In the genomic region with DNA sequence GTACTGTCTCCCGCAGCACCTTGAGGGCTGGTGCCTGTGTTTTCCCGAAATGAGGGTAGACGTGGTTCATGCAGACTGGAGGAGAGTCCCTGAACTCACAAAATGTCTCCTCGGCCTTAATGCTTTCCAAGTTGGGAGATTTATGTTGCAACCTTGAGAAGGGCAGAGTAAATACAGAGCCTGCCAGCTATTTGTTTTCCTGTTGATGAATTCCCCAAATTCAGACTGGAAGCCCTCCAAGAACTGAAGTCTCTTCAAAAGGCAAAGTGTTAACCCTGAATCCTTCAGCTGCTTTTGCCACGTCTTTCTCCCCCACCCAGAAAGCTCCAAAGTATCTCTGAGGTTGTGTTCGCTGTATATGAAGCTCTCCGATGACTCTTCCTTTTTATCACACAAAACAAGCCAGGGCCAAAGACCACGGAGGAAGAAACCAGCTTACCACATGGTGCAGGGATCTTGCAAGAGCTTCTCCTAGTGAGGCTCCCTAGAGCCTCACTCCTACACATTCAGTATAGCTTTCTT, we compare ENCODE assay signal across 2 cellular contexts.
TF ChIP-seq lines count a peak whose summit lies in the region.

No MANE protein-coding gene starts in this region.

TF ChIP-seq in GM23338, 12 proteins besides CTCF, POLR2A, EP300 and RAD21 (continues in another document):
- TF ChIP-seq, protein P1, sequence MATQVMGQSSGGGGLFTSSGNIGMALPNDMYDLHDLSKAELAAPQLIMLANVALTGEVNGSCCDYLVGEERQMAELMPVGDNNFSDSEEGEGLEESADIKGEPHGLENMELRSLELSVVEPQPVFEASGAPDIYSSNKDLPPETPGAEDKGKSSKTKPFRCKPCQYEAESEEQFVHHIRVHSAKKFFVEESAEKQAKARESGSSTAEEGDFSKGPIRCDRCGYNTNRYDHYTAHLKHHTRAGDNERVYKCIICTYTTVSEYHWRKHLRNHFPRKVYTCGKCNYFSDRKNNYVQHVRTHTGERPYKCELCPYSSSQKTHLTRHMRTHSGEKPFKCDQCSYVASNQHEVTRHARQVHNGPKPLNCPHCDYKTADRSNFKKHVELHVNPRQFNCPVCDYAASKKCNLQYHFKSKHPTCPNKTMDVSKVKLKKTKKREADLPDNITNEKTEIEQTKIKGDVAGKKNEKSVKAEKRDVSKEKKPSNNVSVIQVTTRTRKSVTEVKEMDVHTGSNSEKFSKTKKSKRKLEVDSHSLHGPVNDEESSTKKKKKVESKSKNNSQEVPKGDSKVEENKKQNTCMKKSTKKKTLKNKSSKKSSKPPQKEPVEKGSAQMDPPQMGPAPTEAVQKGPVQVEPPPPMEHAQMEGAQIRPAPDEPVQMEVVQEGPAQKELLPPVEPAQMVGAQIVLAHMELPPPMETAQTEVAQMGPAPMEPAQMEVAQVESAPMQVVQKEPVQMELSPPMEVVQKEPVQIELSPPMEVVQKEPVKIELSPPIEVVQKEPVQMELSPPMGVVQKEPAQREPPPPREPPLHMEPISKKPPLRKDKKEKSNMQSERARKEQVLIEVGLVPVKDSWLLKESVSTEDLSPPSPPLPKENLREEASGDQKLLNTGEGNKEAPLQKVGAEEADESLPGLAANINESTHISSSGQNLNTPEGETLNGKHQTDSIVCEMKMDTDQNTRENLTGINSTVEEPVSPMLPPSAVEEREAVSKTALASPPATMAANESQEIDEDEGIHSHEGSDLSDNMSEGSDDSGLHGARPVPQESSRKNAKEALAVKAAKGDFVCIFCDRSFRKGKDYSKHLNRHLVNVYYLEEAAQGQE (IDR thresholded peaks at IDR 0.05; ENCODE audit: unreplicated experiment), result no peak
- TF ChIP-seq ZNF331 (CRISPR knock-in tag; IDR thresholded peaks at IDR 0.05; ENCODE audit: low read depth) (no peak), NANOG (IDR thresholded peaks at IDR 0.05; ENCODE audit: borderline replicate concordance) (no peak), POLR2AphosphoS5 (IDR thresholded peaks at IDR 0.05; ENCODE audit: low read depth) (no peak), EZH2 (IDR thresholded peaks at IDR 0.05; ENCODE audit: low read depth, unreplicated experiment) (no peak), JUNB (IDR thresholded peaks at IDR 0.05; ENCODE audit: unreplicated experiment) (no peak), CREB1 (CRISPR knock-in tag; IDR thresholded peaks at IDR 0.05; ENCODE audit: low read depth) (no peak)
- TF ChIP-seq, protein P2, sequence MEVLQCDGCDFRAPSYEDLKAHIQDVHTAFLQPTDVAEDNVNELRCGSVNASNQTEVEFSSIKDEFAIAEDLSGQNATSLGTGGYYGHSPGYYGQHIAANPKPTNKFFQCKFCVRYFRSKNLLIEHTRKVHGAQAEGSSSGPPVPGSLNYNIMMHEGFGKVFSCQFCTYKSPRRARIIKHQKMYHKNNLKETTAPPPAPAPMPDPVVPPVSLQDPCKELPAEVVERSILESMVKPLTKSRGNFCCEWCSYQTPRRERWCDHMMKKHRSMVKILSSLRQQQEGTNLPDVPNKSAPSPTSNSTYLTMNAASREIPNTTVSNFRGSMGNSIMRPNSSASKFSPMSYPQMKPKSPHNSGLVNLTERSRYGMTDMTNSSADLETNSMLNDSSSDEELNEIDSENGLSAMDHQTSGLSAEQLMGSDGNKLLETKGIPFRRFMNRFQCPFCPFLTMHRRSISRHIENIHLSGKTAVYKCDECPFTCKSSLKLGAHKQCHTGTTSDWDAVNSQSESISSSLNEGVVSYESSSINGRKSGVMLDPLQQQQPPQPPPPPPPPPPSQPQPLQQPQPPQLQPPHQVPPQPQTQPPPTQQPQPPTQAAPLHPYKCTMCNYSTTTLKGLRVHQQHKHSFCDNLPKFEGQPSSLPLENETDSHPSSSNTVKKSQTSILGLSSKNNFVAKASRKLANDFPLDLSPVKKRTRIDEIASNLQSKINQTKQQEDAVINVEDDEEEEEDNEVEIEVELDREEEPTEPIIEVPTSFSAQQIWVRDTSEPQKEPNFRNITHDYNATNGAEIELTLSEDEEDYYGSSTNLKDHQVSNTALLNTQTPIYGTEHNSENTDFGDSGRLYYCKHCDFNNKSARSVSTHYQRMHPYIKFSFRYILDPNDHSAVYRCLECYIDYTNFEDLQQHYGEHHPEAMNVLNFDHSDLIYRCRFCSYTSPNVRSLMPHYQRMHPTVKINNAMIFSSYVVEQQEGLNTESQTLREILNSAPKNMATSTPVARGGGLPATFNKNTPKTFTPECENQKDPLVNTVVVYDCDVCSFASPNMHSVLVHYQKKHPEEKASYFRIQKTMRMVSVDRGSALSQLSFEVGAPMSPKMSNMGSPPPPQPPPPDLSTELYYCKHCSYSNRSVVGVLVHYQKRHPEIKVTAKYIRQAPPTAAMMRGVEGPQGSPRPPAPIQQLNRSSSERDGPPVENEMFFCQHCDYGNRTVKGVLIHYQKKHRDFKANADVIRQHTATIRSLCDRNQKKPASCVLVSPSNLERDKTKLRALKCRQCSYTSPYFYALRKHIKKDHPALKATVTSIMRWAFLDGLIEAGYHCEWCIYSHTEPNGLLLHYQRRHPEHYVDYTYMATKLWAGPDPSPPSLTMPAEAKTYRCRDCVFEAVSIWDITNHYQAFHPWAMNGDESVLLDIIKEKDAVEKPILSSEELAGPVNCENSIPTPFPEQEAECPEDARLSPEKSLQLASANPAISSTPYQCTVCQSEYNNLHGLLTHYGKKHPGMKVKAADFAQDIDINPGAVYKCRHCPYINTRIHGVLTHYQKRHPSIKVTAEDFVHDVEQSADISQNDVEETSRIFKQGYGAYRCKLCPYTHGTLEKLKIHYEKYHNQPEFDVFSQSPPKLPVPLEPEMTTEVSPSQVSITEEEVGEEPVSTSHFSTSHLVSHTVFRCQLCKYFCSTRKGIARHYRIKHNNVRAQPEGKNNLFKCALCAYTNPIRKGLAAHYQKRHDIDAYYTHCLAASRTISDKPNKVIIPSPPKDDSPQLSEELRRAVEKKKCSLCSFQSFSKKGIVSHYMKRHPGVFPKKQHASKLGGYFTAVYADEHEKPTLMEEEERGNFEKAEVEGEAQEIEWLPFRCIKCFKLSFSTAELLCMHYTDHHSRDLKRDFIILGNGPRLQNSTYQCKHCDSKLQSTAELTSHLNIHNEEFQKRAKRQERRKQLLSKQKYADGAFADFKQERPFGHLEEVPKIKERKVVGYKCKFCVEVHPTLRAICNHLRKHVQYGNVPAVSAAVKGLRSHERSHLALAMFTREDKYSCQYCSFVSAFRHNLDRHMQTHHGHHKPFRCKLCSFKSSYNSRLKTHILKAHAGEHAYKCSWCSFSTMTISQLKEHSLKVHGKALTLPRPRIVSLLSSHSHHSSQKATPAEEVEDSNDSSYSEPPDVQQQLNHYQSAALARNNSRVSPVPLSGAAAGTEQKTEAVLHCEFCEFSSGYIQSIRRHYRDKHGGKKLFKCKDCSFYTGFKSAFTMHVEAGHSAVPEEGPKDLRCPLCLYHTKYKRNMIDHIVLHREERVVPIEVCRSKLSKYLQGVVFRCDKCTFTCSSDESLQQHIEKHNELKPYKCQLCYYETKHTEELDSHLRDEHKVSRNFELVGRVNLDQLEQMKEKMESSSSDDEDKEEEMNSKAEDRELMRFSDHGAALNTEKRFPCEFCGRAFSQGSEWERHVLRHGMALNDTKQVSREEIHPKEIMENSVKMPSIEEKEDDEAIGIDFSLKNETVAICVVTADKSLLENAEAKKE (CRISPR knock-in tag; IDR thresholded peaks at IDR 0.05), result no peak
- TF ChIP-seq, protein P3, sequence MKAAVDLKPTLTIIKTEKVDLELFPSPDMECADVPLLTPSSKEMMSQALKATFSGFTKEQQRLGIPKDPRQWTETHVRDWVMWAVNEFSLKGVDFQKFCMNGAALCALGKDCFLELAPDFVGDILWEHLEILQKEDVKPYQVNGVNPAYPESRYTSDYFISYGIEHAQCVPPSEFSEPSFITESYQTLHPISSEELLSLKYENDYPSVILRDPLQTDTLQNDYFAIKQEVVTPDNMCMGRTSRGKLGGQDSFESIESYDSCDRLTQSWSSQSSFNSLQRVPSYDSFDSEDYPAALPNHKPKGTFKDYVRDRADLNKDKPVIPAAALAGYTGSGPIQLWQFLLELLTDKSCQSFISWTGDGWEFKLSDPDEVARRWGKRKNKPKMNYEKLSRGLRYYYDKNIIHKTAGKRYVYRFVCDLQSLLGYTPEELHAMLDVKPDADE (IDR thresholded peaks at IDR 0.05), result no peak

TF ChIP-seq in K562, 482 proteins besides CTCF, POLR2A, EP300 and RAD21 (continued from another document and continues in another):
- TF ChIP-seq, protein P4, sequence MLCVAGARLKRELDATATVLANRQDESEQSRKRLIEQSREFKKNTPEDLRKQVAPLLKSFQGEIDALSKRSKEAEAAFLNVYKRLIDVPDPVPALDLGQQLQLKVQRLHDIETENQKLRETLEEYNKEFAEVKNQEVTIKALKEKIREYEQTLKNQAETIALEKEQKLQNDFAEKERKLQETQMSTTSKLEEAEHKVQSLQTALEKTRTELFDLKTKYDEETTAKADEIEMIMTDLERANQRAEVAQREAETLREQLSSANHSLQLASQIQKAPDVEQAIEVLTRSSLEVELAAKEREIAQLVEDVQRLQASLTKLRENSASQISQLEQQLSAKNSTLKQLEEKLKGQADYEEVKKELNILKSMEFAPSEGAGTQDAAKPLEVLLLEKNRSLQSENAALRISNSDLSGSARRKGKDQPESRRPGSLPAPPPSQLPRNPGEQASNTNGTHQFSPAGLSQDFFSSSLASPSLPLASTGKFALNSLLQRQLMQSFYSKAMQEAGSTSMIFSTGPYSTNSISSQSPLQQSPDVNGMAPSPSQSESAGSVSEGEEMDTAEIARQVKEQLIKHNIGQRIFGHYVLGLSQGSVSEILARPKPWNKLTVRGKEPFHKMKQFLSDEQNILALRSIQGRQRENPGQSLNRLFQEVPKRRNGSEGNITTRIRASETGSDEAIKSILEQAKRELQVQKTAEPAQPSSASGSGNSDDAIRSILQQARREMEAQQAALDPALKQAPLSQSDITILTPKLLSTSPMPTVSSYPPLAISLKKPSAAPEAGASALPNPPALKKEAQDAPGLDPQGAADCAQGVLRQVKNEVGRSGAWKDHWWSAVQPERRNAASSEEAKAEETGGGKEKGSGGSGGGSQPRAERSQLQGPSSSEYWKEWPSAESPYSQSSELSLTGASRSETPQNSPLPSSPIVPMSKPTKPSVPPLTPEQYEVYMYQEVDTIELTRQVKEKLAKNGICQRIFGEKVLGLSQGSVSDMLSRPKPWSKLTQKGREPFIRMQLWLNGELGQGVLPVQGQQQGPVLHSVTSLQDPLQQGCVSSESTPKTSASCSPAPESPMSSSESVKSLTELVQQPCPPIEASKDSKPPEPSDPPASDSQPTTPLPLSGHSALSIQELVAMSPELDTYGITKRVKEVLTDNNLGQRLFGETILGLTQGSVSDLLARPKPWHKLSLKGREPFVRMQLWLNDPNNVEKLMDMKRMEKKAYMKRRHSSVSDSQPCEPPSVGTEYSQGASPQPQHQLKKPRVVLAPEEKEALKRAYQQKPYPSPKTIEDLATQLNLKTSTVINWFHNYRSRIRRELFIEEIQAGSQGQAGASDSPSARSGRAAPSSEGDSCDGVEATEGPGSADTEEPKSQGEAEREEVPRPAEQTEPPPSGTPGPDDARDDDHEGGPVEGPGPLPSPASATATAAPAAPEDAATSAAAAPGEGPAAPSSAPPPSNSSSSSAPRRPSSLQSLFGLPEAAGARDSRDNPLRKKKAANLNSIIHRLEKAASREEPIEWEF (CRISPR knock-in tag; IDR thresholded peaks at IDR 0.05), result 0 out of 2 replicates have a peak, but pooled peaks have one; percentile 36
- TF ChIP-seq ZNF717 (CRISPR knock-in tag; IDR thresholded peaks at IDR 0.05) (no peak), ZFP1 (CRISPR knock-in tag; IDR thresholded peaks at IDR 0.05) (no peak), ZNF133 (CRISPR knock-in tag; IDR thresholded peaks at IDR 0.05) (no peak), ZNF274 (IDR thresholded peaks at IDR 0.05; ENCODE audit: borderline replicate concordance, low read depth, low read length) (no peak), EP400 (IDR thresholded peaks at IDR 0.05) (peak; percentile 34; the same call in 1 of the 2 replicates)
- TF ChIP-seq, protein P5, sequence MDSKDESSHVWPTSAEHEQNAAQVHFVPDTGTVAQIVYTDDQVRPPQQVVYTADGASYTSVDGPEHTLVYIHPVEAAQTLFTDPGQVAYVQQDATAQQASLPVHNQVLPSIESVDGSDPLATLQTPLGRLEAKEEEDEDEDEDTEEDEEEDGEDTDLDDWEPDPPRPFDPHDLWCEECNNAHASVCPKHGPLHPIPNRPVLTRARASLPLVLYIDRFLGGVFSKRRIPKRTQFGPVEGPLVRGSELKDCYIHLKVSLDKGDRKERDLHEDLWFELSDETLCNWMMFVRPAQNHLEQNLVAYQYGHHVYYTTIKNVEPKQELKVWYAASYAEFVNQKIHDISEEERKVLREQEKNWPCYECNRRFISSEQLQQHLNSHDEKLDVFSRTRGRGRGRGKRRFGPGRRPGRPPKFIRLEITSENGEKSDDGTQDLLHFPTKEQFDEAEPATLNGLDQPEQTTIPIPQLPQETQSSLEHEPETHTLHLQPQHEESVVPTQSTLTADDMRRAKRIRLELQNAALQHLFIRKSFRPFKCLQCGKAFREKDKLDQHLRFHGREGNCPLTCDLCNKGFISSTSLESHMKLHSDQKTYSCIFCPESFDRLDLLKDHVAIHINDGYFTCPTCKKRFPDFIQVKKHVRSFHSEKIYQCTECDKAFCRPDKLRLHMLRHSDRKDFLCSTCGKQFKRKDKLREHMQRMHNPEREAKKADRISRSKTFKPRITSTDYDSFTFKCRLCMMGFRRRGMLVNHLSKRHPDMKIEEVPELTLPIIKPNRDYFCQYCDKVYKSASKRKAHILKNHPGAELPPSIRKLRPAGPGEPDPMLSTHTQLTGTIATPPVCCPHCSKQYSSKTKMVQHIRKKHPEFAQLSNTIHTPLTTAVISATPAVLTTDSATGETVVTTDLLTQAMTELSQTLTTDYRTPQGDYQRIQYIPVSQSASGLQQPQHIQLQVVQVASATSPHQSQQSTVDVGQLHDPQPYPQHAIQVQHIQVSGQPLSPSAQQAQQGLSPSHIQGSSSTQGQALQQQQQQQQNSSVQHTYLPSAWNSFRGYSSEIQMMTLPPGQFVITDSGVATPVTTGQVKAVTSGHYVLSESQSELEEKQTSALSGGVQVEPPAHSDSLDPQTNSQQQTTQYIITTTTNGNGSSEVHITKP (IDR thresholded peaks at IDR 0.05; ENCODE audit: partially characterized antibody), result peak; percentile 26
